23 cellular contexts compared by ENCODE assay signal in genomic region chr10:1635340-1635739, GRCh38.
"Had no signal": no experiment of that assay in that cellular context is flagged by ENCODE, and none has a peak within 500 bp of the region (broad histone marks: within the 10 kb centered on the region; RNA-seq: fewer than 3 reads in every experiment).

No MANE protein-coding gene starts in this region.

- H3K27ac ChIP-seq: coronary artery, neutrophil, parathyroid adenoma, suprapubic skin, transverse colon, upper lobe of right lung, uterus had no signal

- H3K36me3 ChIP-seq: neutrophil, suprapubic skin, transverse colon, upper lobe of right lung, uterus had no signal

- H3K9ac ChIP-seq: parathyroid adenoma had no signal

- H3K27ac Mint-ChIP-seq: effector memory CD8-positive, alpha-beta T cell; natural killer cell; progenitor cell of endocrine pancreas had no signal

- H3K4me3 ChIP-seq: coronary artery, smooth muscle cell, suprapubic skin, transverse colon, upper lobe of right lung, uterus had no signal

- H3K4me3 Mint-ChIP-seq: effector memory CD8-positive, alpha-beta T cell; natural killer cell; stimulated activated naive CD8-positive, alpha-beta T cell treated with anti-CD3 and anti-CD28 coated beads, Interleukin-15, amount 100 ng/mL, for 72 hours had no signal

- H3K4me1 Mint-ChIP-seq: natural killer cell had no signal

- DNase-seq: dermis blood vessel endothelial cell; effector memory CD8-positive, alpha-beta T cell; kidney; mesenchymal stem cell; natural killer cell; stimulated activated CD4-positive, alpha-beta T cell treated with anti-CD3 and anti-CD28 coated beads, Interleukin-12 subunit alpha, Interleukin-12 subunit beta, amount 100 ng/mL, for 4 hours; stimulated activated CD4-positive, alpha-beta T cell treated with anti-CD3 and anti-CD28 coated beads, Interleukin-1b, Interleukin-23, amount 100 ng/mL, for 48 hours; stimulated activated CD4-positive, alpha-beta T cell treated with anti-CD3 and anti-CD28 coated beads, Interleukin-4, amount 100 ng/mL, for 1 hour; stimulated activated CD8-positive, alpha-beta memory T cell treated with anti-CD3 and anti-CD28 coated beads, Interleukin-4, amount 100 ng/mL, for 48 hours; stimulated activated naive CD4-positive, alpha-beta T cell; stimulated activated naive CD8-positive, alpha-beta T cell treated with anti-CD3 and anti-CD28 coated beads, Interleukin-15, amount 100 ng/mL, for 72 hours; transverse colon; upper lobe of right lung; uterus had no signal

- H3K27me3 ChIP-seq: neutrophil, uterus had no signal

- H3K9me3 ChIP-seq: neutrophil, suprapubic skin, transverse colon, upper lobe of right lung, uterus had no signal

- ATAC-seq: effector memory CD8-positive, alpha-beta T cell; left lobe of liver; natural killer cell; sciatic nerve; stimulated activated naive CD8-positive, alpha-beta T cell treated with anti-CD3 and anti-CD28 coated beads, Interleukin-15, amount 100 ng/mL, for 72 hours; upper lobe of right lung had no signal

- H2AFZ ChIP-seq: parathyroid adenoma had no signal

- FAIRE-seq: frontal cortex, kidney had no signal

- H3K4me1 ChIP-seq: suprapubic skin, transverse colon, upper lobe of right lung, uterus had no signal

- H3K9me3 Mint-ChIP-seq: effector memory CD8-positive, alpha-beta T cell; natural killer cell had no signal

- H3K36me3 Mint-ChIP-seq: natural killer cell had no signal

- H3K4me2 ChIP-seq: smooth muscle cell had no signal
